In genomic region chr13:44306401-44307192, GRCh38 we compare ENCODE assay signal across 8 cellular contexts.
DNase-seq lines count a peak whose midpoint lies in the region; ATAC-seq and TF ChIP-seq lines count a peak whose summit lies in the region.

No MANE protein-coding gene starts in this region.

- H4K91ac ChIP-seq in neuronal stem cell (ENCODE audit: low read depth, low read length, poor library complexity), result no peak overlapping the region

- no peak overlapping the region for H3K4ac ChIP-seq in neuronal stem cell (ENCODE audit: low read length)

- H3K4me1 ChIP-seq in HAP-1, result peaks cover 23% of the 10 kb centered on the region
- H3K4me1 ChIP-seq in neuronal stem cell (ENCODE audit: control insufficient read depth in 2 of 2, insufficient read depth in 1 of 2, low read depth in 1 of 2, low read length in 2 of 2), result peaks cover 13 to 21% of the 10 kb centered on the region in 2 donors

- DNase-seq in HAP-1 (ENCODE audit: low spot score in 2 of 2) (peak; percentile 57 to 69), RKO (ENCODE audit: low spot score) (peak; percentile 30), fibroblast of the aortic adventitia (ENCODE audit: low read depth) (peak; percentile 99), neuronal stem cell (ENCODE audit: low spot score) (peak; percentile 17), mesenteric fat pad (ENCODE audit: low spot score) (no peak)

- no peak overlapping the region for H2BK5ac ChIP-seq in neuronal stem cell (ENCODE audit: low read length)

- no peak overlapping the region for H4K8ac ChIP-seq in neuronal stem cell (ENCODE audit: low read depth, low read length)

- TF ChIP-seq CTCF in fibroblast of the aortic adventitia (IDR thresholded peaks at IDR 0.05; ENCODE audit: insufficient read depth, low read length), result no peak

- no peak overlapping the region for H2BK15ac ChIP-seq in neuronal stem cell (ENCODE audit: low read length)

- no peak overlapping the region for H2BK120ac ChIP-seq in neuronal stem cell (ENCODE audit: low read depth, low read length)

- ATAC-seq in HG03469 (IDR thresholded peaks at IDR 0.05; ENCODE audit: unreplicated experiment), result no peak
- ATAC-seq in GM18498 (IDR thresholded peaks at IDR 0.05; ENCODE audit: unreplicated experiment), result no peak
- ATAC-seq in HG03045 (IDR thresholded peaks at IDR 0.05; ENCODE audit: unreplicated experiment), result no peak

- H3K14ac ChIP-seq in neuronal stem cell (ENCODE audit: low read length), result no peak overlapping the region

- no peak overlapping the region for H2BK12ac ChIP-seq in neuronal stem cell (ENCODE audit: low read length)

- no peak overlapping the region for H3K27ac ChIP-seq in neuronal stem cell (replicated peaks; ENCODE audit: low read length)

- H3K27me3 ChIP-seq in HAP-1 (ENCODE audit: low read depth), result no peaks in the 10 kb centered on the region
- peaks cover 0 to 1% (median 0%) of the 10 kb centered on the region in 3 experiments for H3K27me3 ChIP-seq in neuronal stem cell (ENCODE audit: control insufficient read depth in 3 of 3, insufficient read depth in 3 of 3, low read depth in 1 of 3, low read length in 3 of 3)

- no peak overlapping the region for H3K4me3 ChIP-seq in HAP-1
- no peak overlapping the region for H3K4me3 ChIP-seq in fibroblast of the aortic adventitia (ENCODE audit: low read depth, low read length)
- H3K4me3 ChIP-seq in neuronal stem cell (ENCODE audit: low read length in 2 of 2), result peak overlapping the region in 1 of 2 donors; percentile 36

- no peaks in the 10 kb centered on the region for H3K9me3 ChIP-seq in HAP-1
- peaks cover 0 to 3% of the 10 kb centered on the region in 2 donors for H3K9me3 ChIP-seq in neuronal stem cell (replicated peaks in 1 of 2; ENCODE audit: control insufficient read depth in 2 of 2, insufficient read depth in 1 of 2, low read depth in 1 of 2, low read length in 2 of 2)

- H3K36me3 ChIP-seq in HAP-1 (replicated peaks), result no peaks in the 10 kb centered on the region
- no peaks in the 10 kb centered on the region for H3K36me3 ChIP-seq in neuronal stem cell (replicated peaks in 1 of 2; ENCODE audit: control insufficient read depth in 2 of 2, insufficient read depth in 2 of 2, low read length in 2 of 2)

- no peaks in the 10 kb centered on the region for H3K79me1 ChIP-seq in neuronal stem cell (ENCODE audit: low read depth, low read length)

- H3K23ac ChIP-seq in neuronal stem cell (ENCODE audit: low read depth, low read length, poor library complexity), result no peak overlapping the region

- peak overlapping the region; percentile 49 for H3K4me2 ChIP-seq in neuronal stem cell (ENCODE audit: insufficient read depth, low read length, poor library complexity, severe bottlenecking)

- peak overlapping the region; percentile 23 for H3K18ac ChIP-seq in neuronal stem cell (ENCODE audit: low read length)

- in situ Hi-C loops in HAP-1 (cut with MboI; ENCODE audit: low sequenced_read_pairs), result no loop called here

- WGBS in neuronal stem cell (ENCODE audit: extremely low coverage in 2 of 2, insufficient read length in 2 of 2, insufficient replicate concordance in 1 of 2), 2 donors, result no CpG with 5 or more reads among the region's 14 CpGs

- no peak overlapping the region for H3K9ac ChIP-seq in neuronal stem cell (ENCODE audit: low read depth, low read length, poor library complexity)

- peak overlapping the region; percentile 87 for H2AFZ ChIP-seq in neuronal stem cell (ENCODE audit: low read length)

- H2AK5ac ChIP-seq in neuronal stem cell (ENCODE audit: low read depth, low read length), result no peak overlapping the region
